Comparison of ENCODE assay signal across 20 cellular contexts in genomic region chr11:3644817-3645235, GRCh38. TPM values are rescaled to one million over a fixed set of nuclear protein-coding genes. Genes with fewer than 3 reads are reported as not detected.
A peak's percentile ranks its signal among the peaks of the same experiment; 100 is the strongest.
DNase-seq lines count a peak whose midpoint lies in the region; ATAC-seq, FAIRE-seq and TF ChIP-seq lines count a peak whose summit lies in the region.
"Had no signal": no experiment of that assay in that cellular context is flagged by ENCODE, and none has a peak within 500 bp of the region (broad histone marks: within the 10 kb centered on the region; RNA-seq: fewer than 3 reads in every experiment).

Gene ART1, plus strand, starts transcription at chr11:3645128. Its CDS starts 14,086 bp downstream, at chr11:3659214.

- no peak for TF ChIP-seq CTCF in A549 (IDR thresholded peaks at IDR 0.05)

- H3K36me3 Mint-ChIP-seq in T-helper 17 cell (ENCODE audit: low read depth) = peaks cover 14% of the 10 kb centered on the region
- H3K36me3 Mint-ChIP-seq: activated naive CD4-positive, alpha-beta T cell treated with anti-CD3 and anti-CD28 coated beads, Interleukin-2, amount 50 U/mL, for 72 hours had no signal

- CTCF ChIA-PET in A549 (lab: Yijun Ruan, JAX) = interaction anchor here (1.0 kb wide), 1 partner anchor 12 kb away, joined by 3 read pairs; no protein-coding TSS in a partner anchor

- no peak within 1 kb of the TSS for H3K4me3 Mint-ChIP-seq in T-helper 17 cell
- H3K4me3 Mint-ChIP-seq: central memory CD8-positive, alpha-beta T cell had no signal

- peaks cover 27% of the 10 kb centered on the region for H3K4me1 ChIP-seq in A549

- no peak for TF ChIP-seq RAD21 in A549 (conservative IDR thresholded peaks at IDR 0.05 in 1 of 2, IDR thresholded peaks at IDR 0.05 in 1 of 2)

- peak within 1 kb of the TSS; percentile 12 to 32; a peak in 1 of 6 replicates for H3K27ac ChIP-seq in A549
- H3K27ac ChIP-seq: VCaP had no signal

- POLR2A ChIA-PET in A549 (lab: Yijun Ruan, JAX) = no interaction called here

- ATAC-seq in A549 = peak; percentile 39 to 49; a peak in 4 of 6 replicates
- ATAC-seq in T-helper 17 cell = no peak
- ATAC-seq: activated naive CD4-positive, alpha-beta T cell treated with anti-CD3 and anti-CD28 coated beads, Interleukin-2, amount 50 U/mL, for 72 hours had no signal

- peak within 1 kb of the TSS; percentile 54 for H3K4me2 ChIP-seq in A549

- H3K9me3 ChIP-seq in A549 = no peaks in the 10 kb centered on the region
- no peaks in the 10 kb centered on the region for H3K9me3 ChIP-seq in T-helper 17 cell (ENCODE audit: control insufficient read depth, low read length, poor library complexity, severe bottlenecking)

- TF ChIP-seq EP300 in A549 (IDR thresholded peaks at IDR 0.05) = no peak

- TF ChIP-seq POLR2A in A549 (IDR thresholded peaks at IDR 0.05; ENCODE audit: low read length) = no peak

- no peak for FAIRE-seq in A549 (lab: Jason Lieb, UNC)
- FAIRE-seq: kidney had no signal

- WGBS in A549 (ENCODE audit: missing lambda C conversion rate) = 32% methylated on average over 4 of the region's 4 CpGs

- H3K27ac Mint-ChIP-seq in T-helper 17 cell = peak within 1 kb of the TSS; percentile 9
- H3K27ac Mint-ChIP-seq: activated naive CD4-positive, alpha-beta T cell treated with anti-CD3 and anti-CD28 coated beads, Interleukin-2, amount 50 U/mL, for 72 hours had no signal

- H3K4me3 ChIP-seq in A549 = no peak within 1 kb of the TSS

- peaks cover 69% of the 10 kb centered on the region for H3K27me3 Mint-ChIP-seq in T-helper 17 cell

- peaks cover 20% of the 10 kb centered on the region for H3K4me1 Mint-ChIP-seq in T-helper 17 cell

- peak; percentile 35 to 70 for DNase-seq in A549 (ENCODE audit: low read depth in 1 of 2, low spot score in 1 of 2)
- DNase-seq in HT1080 (ENCODE audit: low read depth) = peak; percentile 8
- DNase-seq in T-helper 17 cell = no peak
- DNase-seq in hepatic stellate cell (ENCODE audit: low spot score) = peak; percentile 22
- no peak for DNase-seq in HuH-7 (ENCODE audit: low spot score)
- DNase-seq in T1000 (lab: John Stamatoyannopoulos, UW) = no peak
- no peak for DNase-seq in activated T-cell treated with anti-CD3 and anti-CD28 coated beads, Interleukin-2, amount 50 U/mL, for 1 hour
- no peak for DNase-seq in NCI-H446 treated with DMSO at 0.1 percent for 48 hours (lab: John Stamatoyannopoulos, UW)
- DNase-seq: activated CD8-positive, alpha-beta memory T cell treated with anti-CD3 and anti-CD28 coated beads, Interleukin-2, amount 50 U/mL, for 48 hours; DMS79 treated with DMSO at 0.1 percent for 48 hours; kidney; NCI-H187 treated with DMSO at 0.1 percent for 48 hours; NCI-H774; SHP77 treated with DMSO at 0.1 percent for 48 hours; stimulated activated CD4-positive, alpha-beta T cell treated with anti-CD3 and anti-CD28 coated beads, Interleukin-2, amount 100 ng/mL, for 24 hours; trophoblast cell had no signal

TF ChIP-seq in A549, 52 proteins besides CTCF, POLR2A, EP300 and RAD21:
- TF ChIP-seq MYC (IDR thresholded peaks at IDR 0.05; ENCODE audit: borderline replicate concordance, low read length) (no peak), POLR2AphosphoS2 (conservative IDR thresholded peaks at IDR 0.05; ENCODE audit: low read length) (no peak), CEBPB (IDR thresholded peaks at IDR 0.05) (no peak), ZSCAN20 (CRISPR knock-in tag; IDR thresholded peaks at IDR 0.05) (no peak), MAFK (IDR thresholded peaks at IDR 0.05; ENCODE audit: partially characterized antibody) (no peak), SMC3 (IDR thresholded peaks at IDR 0.05) (no peak), EHMT2 (IDR thresholded peaks at IDR 0.05; ENCODE audit: low read depth) (no peak)

RNA-seq across cellular contexts. Expression of gene ART1, which starts in this region (rescaled TPM):
- polyA plus RNA-seq in A549 (2011; rRNA removed) = not detected in 2 replicates
- not detected in 2 replicates for polyA plus RNA-seq in A549 (2012; cell fraction: cytosol; rRNA removed)
- polyA plus RNA-seq in A549 (2012; cell fraction: nucleus; rRNA removed) = not detected in 2 replicates
- not detected in 3 replicates for polyA plus RNA-seq in A549 (2017; fragmentation: RNase III; extraction: RNeasy Plus Mini Kit Qiagen cat#74134 plus additional on column Dnase treatment)
- polyA minus RNA-seq in A549 (2011; rRNA and poly(A)+ RNA removed) = not detected in 2 replicates
- not detected in 2 replicates for total RNA-seq in HT1080 (2014; rRNA removed; shearing (Covaris generic))
- polyA plus RNA-seq in HT1080 (2015; cell fraction: cytosol; rRNA removed) = not detected in 2 replicates
- polyA plus RNA-seq in HT1080 (2015; cell fraction: nucleus; rRNA removed) = not detected in 2 replicates
- total RNA-seq in T-helper 17 cell = not detected
- total RNA-seq: activated naive CD4-positive, alpha-beta T cell treated with anti-CD3 and anti-CD28 coated beads, Interleukin-2, amount 50 U/mL, for 72 hours; pulmonary artery endothelial cell had no signal

Comparison
In these comparisons a context has a peak if more than half of its experiments do, and no peak if none do; other contexts are left out.
1. Peak in DNase-seq, ATAC-seq, H3K27ac ChIP-seq and H3K4me2 ChIP-seq in A549; RNA of the gene not detected or under 1 TPM.
2. Peak in DNase-seq in HT1080; RNA of the gene not detected or under 1 TPM.